In genomic region chr17:69779378-69780214, GRCh38 we compare ENCODE assay signal across 1 cellular context.
TF ChIP-seq lines count a peak whose summit lies in the region.

No MANE protein-coding gene starts in this region.

TF ChIP-seq in A549, 52 proteins besides CTCF, POLR2A, EP300 and RAD21 (continued from another document):
- TF ChIP-seq USF2 (IDR thresholded peaks at IDR 0.05) = no peak
- no peak for TF ChIP-seq SREBF2 (IDR thresholded peaks at IDR 0.05)
- no peak for TF ChIP-seq RNF2 (IDR thresholded peaks at IDR 0.05; ENCODE audit: borderline replicate concordance, low read depth)
- no peak for TF ChIP-seq CBX2 (IDR thresholded peaks at IDR 0.05; ENCODE audit: borderline replicate concordance, low read depth)
- TF ChIP-seq CEBPB (IDR thresholded peaks at IDR 0.05) = peak; percentile 87 to 97
- TF ChIP-seq ESRRA (IDR thresholded peaks at IDR 0.05; ENCODE audit: borderline replicate concordance, low read length) = 0 out of 2 replicates have a peak, but pooled peaks have one; percentile 54
- TF ChIP-seq TFCP2L1 (CRISPR knock-in tag; IDR thresholded peaks at IDR 0.05) = no peak
- TF ChIP-seq HMGXB4 (CRISPR knock-in tag; IDR thresholded peaks at IDR 0.05; ENCODE audit: borderline replicate concordance) = no peak
- no peak for TF ChIP-seq HDAC2 (IDR thresholded peaks at IDR 0.05)
- TF ChIP-seq JUN (IDR thresholded peaks at IDR 0.05) = peak; percentile 43 to 57; a peak in 2 of 5 replicates
- no peak for TF ChIP-seq KDM5A (IDR thresholded peaks at IDR 0.05)
- no peak for TF ChIP-seq EHMT2 (IDR thresholded peaks at IDR 0.05; ENCODE audit: low read depth)
- peak; percentile 79; the same call in 1 of the 2 replicates for TF ChIP-seq GATA3 (IDR thresholded peaks at IDR 0.05; ENCODE audit: borderline replicate concordance)
- TF ChIP-seq MYC (IDR thresholded peaks at IDR 0.05; ENCODE audit: borderline replicate concordance, low read length) = no peak
- TF ChIP-seq KDM1A (IDR thresholded peaks at IDR 0.05; ENCODE audit: low read depth) = no peak
- no peak for TF ChIP-seq PHF8 (IDR thresholded peaks at IDR 0.05; ENCODE audit: borderline replicate concordance, low read depth)
- peak; percentile 50; the same call in 1 of the 2 replicates for TF ChIP-seq ATOH8 (CRISPR knock-in tag; IDR thresholded peaks at IDR 0.05; ENCODE audit: low read depth)
- TF ChIP-seq CHD2 (IDR thresholded peaks at IDR 0.05; ENCODE audit: low read length, partially characterized antibody) = no peak
- no peak for TF ChIP-seq NPAS2 (CRISPR knock-in tag; IDR thresholded peaks at IDR 0.05; ENCODE audit: borderline replicate concordance)
- TF ChIP-seq BCL3 (IDR thresholded peaks at IDR 0.05) = peak; percentile 54; the same call in 1 of the 3 replicates
- TF ChIP-seq JUNB (IDR thresholded peaks at IDR 0.05) = peak; percentile 86
- TF ChIP-seq ELK1 (IDR thresholded peaks at IDR 0.05; ENCODE audit: low read depth, low read length) = no peak
- TF ChIP-seq HOXB5 (CRISPR knock-in tag; IDR thresholded peaks at IDR 0.05) = peak; percentile 88
- TF ChIP-seq MAZ (IDR thresholded peaks at IDR 0.05; ENCODE audit: borderline replicate concordance, low read depth, low read length) = no peak
- TF ChIP-seq REST (IDR thresholded peaks at IDR 0.05) = no peak
- no peak for TF ChIP-seq NR3C1 (IDR thresholded peaks at IDR 0.05)
- no peak for TF ChIP-seq HEYL (CRISPR knock-in tag; IDR thresholded peaks at IDR 0.05)
- no peak for TF ChIP-seq ZC3H11A (IDR thresholded peaks at IDR 0.05)
- peak; percentile 35; the same call in 2 of the 3 replicates for TF ChIP-seq SMC3 (IDR thresholded peaks at IDR 0.05)
- no peak for TF ChIP-seq HOXA7 (CRISPR knock-in tag; IDR thresholded peaks at IDR 0.05)
- TF ChIP-seq FOXS1 (CRISPR knock-in tag; IDR thresholded peaks at IDR 0.05) = no peak
- TF ChIP-seq NFE2L2 (conservative IDR thresholded peaks at IDR 0.05; ENCODE audit: low read length) = no peak
- 0 out of 2 replicates have a peak, but pooled peaks have one; percentile 45 for TF ChIP-seq FOSL2 (IDR thresholded peaks at IDR 0.05)
- peak; percentile 92 for TF ChIP-seq FOSL2 (CRISPR knock-in tag; IDR thresholded peaks at IDR 0.05)
- peak; percentile 80; the same call in 1 of the 2 replicates for TF ChIP-seq ZSCAN20 (CRISPR knock-in tag; IDR thresholded peaks at IDR 0.05)
- TF ChIP-seq TP53 (CRISPR knock-in tag; IDR thresholded peaks at IDR 0.05) = no peak
- peak; percentile 82 for TF ChIP-seq HES2 (IDR thresholded peaks at IDR 0.05)
- no peak for TF ChIP-seq RCOR1 (IDR thresholded peaks at IDR 0.05; ENCODE audit: low read depth, low read length)
- TF ChIP-seq POLR2AphosphoS2 (conservative IDR thresholded peaks at IDR 0.05; ENCODE audit: low read length) = no peak
- no peak for TF ChIP-seq RFX5 (IDR thresholded peaks at IDR 0.05)
- TF ChIP-seq FOSB (CRISPR knock-in tag; IDR thresholded peaks at IDR 0.05) = no peak
- no peak for TF ChIP-seq CHD4 (IDR thresholded peaks at IDR 0.05; ENCODE audit: borderline replicate concordance)
- peak; percentile 70; the same call in 1 of the 2 replicates for TF ChIP-seq RARB (CRISPR knock-in tag; IDR thresholded peaks at IDR 0.05)
- no peak for TF ChIP-seq PBX3 (IDR thresholded peaks at IDR 0.05)
- 0 out of 2 replicates have a peak, but pooled peaks have one; percentile 60 for TF ChIP-seq HOXB13 (CRISPR knock-in tag; IDR thresholded peaks at IDR 0.05; ENCODE audit: low read depth)
- peak; percentile 47; the same call in 1 of the 2 replicates for TF ChIP-seq E2F6 (IDR thresholded peaks at IDR 0.05; ENCODE audit: borderline replicate concordance, low read depth)
- TF ChIP-seq MAFK (IDR thresholded peaks at IDR 0.05; ENCODE audit: partially characterized antibody) = peak; percentile 58
